1 cellular context compared by ENCODE assay signal in genomic region chr16:49158029-49158642, GRCh38.
TF ChIP-seq lines count a peak whose summit lies in the region.

No MANE protein-coding gene starts in this region.

TF ChIP-seq in HepG2, 621 proteins besides CTCF, POLR2A, EP300 and RAD21 (continued from another document and continues in another):
- TF ChIP-seq ZBTB14 (CRISPR knock-in tag; IDR thresholded peaks at IDR 0.05): no peak
- peak; percentile 64; the same call in 1 of the 2 replicates for TF ChIP-seq POGK (CRISPR knock-in tag; conservative IDR thresholded peaks at IDR 0.05)
- TF ChIP-seq SAP130 (CRISPR knock-in tag; IDR thresholded peaks at IDR 0.05; ENCODE audit: low read depth): peak; percentile 77
- no peak for TF ChIP-seq ZEB1 (IDR thresholded peaks at IDR 0.05; ENCODE audit: insufficient replicate concordance, low read depth)
- TF ChIP-seq CCAR2 (optimal IDR thresholded peaks at IDR 0.05; ENCODE audit: low read depth, low read length): no peak
- peak; percentile 81; the same call in 1 of the 2 replicates for TF ChIP-seq ZBTB42 (CRISPR knock-in tag; IDR thresholded peaks at IDR 0.05)
- TF ChIP-seq ZNF138 (CRISPR knock-in tag; IDR thresholded peaks at IDR 0.05; ENCODE audit: low read depth): peak; percentile 79; the same call in 1 of the 2 replicates
- no peak for TF ChIP-seq ZNF556 (CRISPR knock-in tag; IDR thresholded peaks at IDR 0.05; ENCODE audit: borderline replicate concordance)
- peak; percentile 87 for TF ChIP-seq ZNF589 (CRISPR knock-in tag; conservative IDR thresholded peaks at IDR 0.05)
- peak; percentile 93 for TF ChIP-seq ZNF766 (CRISPR knock-in tag; IDR thresholded peaks at IDR 0.05; ENCODE audit: borderline replicate concordance)
- TF ChIP-seq THAP8 (CRISPR knock-in tag; IDR thresholded peaks at IDR 0.05; ENCODE audit: borderline replicate concordance): no peak
- no peak for TF ChIP-seq MXI1 (IDR thresholded peaks at IDR 0.05; ENCODE audit: borderline replicate concordance, low read depth, low read length)
- TF ChIP-seq NCOA2 (CRISPR knock-in tag; IDR thresholded peaks at IDR 0.05): peak; percentile 81
- TF ChIP-seq ZNF451 (CRISPR knock-in tag; IDR thresholded peaks at IDR 0.05): 0 out of 2 replicates have a peak, but pooled peaks have one; percentile 36
- no peak for TF ChIP-seq ZNF761 (CRISPR knock-in tag; conservative IDR thresholded peaks at IDR 0.05)
- no peak for TF ChIP-seq MAFG (CRISPR knock-in tag; IDR thresholded peaks at IDR 0.05)
- TF ChIP-seq ZMAT5 (CRISPR knock-in tag; IDR thresholded peaks at IDR 0.05; ENCODE audit: borderline replicate concordance, low read depth): no peak
- peak; percentile 88 for TF ChIP-seq TEAD2 (CRISPR knock-in tag; IDR thresholded peaks at IDR 0.05)
- peak; percentile 82 for TF ChIP-seq RBAK (CRISPR knock-in tag; IDR thresholded peaks at IDR 0.05)
- no peak for TF ChIP-seq AFF4 (CRISPR knock-in tag; IDR thresholded peaks at IDR 0.05)
- TF ChIP-seq SNAI1 (CRISPR knock-in tag; IDR thresholded peaks at IDR 0.05; ENCODE audit: borderline replicate concordance): peak; percentile 86; the same call in 1 of the 2 replicates
- peak; percentile 76; the same call in 1 of the 2 replicates for TF ChIP-seq FOXO1 (CRISPR knock-in tag; IDR thresholded peaks at IDR 0.05)
- no peak for TF ChIP-seq AHDC1 (CRISPR knock-in tag; IDR thresholded peaks at IDR 0.05; ENCODE audit: borderline replicate concordance)
- no peak for TF ChIP-seq KDM5A (IDR thresholded peaks at IDR 0.05; ENCODE audit: borderline replicate concordance, low read length)
- TF ChIP-seq ZGPAT (CRISPR knock-in tag; IDR thresholded peaks at IDR 0.05): peak; percentile 68; the same call in 1 of the 2 replicates
- peak; percentile 59; the same call in 1 of the 2 replicates for TF ChIP-seq KAT7 (CRISPR knock-in tag; IDR thresholded peaks at IDR 0.05; ENCODE audit: borderline replicate concordance)
- TF ChIP-seq SRSF1 (optimal IDR thresholded peaks at IDR 0.05; ENCODE audit: low read depth, low read length): no peak
- no peak for TF ChIP-seq ZNF576 (CRISPR knock-in tag; IDR thresholded peaks at IDR 0.05)
- peak; percentile 61 for TF ChIP-seq ZBTB2 (CRISPR knock-in tag; IDR thresholded peaks at IDR 0.05; ENCODE audit: low read depth)
- peak; percentile 93 for TF ChIP-seq ZNF816 (CRISPR knock-in tag; IDR thresholded peaks at IDR 0.05; ENCODE audit: borderline replicate concordance)
- peak; percentile 78 for TF ChIP-seq ZKSCAN5 (CRISPR knock-in tag; IDR thresholded peaks at IDR 0.05)
- 0 out of 2 replicates have a peak, but pooled peaks have one; percentile 35 for TF ChIP-seq KDM5B (CRISPR knock-in tag; IDR thresholded peaks at IDR 0.05; ENCODE audit: borderline replicate concordance)
- no peak for TF ChIP-seq EZH2 (conservative IDR thresholded peaks at IDR 0.05; ENCODE audit: low read depth, low read length)
- peak; percentile 89; the same call in 1 of the 2 replicates for TF ChIP-seq SNAPC2 (CRISPR knock-in tag; IDR thresholded peaks at IDR 0.05)
- TF ChIP-seq CHD4 (IDR thresholded peaks at IDR 0.05; ENCODE audit: borderline replicate concordance, low read length): no peak
- TF ChIP-seq MAF1 (CRISPR knock-in tag; IDR thresholded peaks at IDR 0.05; ENCODE audit: borderline replicate concordance): peak; percentile 90; the same call in 1 of the 2 replicates
- TF ChIP-seq ZBTB7B (CRISPR knock-in tag; IDR thresholded peaks at IDR 0.05): peak; percentile 82
- TF ChIP-seq PPARG (CRISPR knock-in tag; conservative IDR thresholded peaks at IDR 0.05): peak; percentile 78
- TF ChIP-seq CC2D1A (CRISPR knock-in tag; IDR thresholded peaks at IDR 0.05): 0 out of 2 replicates have a peak, but pooled peaks have one; percentile 41
- no peak for TF ChIP-seq CHD2 (IDR thresholded peaks at IDR 0.05; ENCODE audit: low read depth, low read length)
- no peak for TF ChIP-seq RNF2 (conservative IDR thresholded peaks at IDR 0.05; ENCODE audit: low read depth)
- TF ChIP-seq ZNF639 (CRISPR knock-in tag; conservative IDR thresholded peaks at IDR 0.05): peak; percentile 93
- peak; percentile 96; the same call in 1 of the 2 replicates for TF ChIP-seq IKZF5 (CRISPR knock-in tag; IDR thresholded peaks at IDR 0.05)
